ENCODE assay signal across 13 cellular contexts in the genomic region with DNA sequence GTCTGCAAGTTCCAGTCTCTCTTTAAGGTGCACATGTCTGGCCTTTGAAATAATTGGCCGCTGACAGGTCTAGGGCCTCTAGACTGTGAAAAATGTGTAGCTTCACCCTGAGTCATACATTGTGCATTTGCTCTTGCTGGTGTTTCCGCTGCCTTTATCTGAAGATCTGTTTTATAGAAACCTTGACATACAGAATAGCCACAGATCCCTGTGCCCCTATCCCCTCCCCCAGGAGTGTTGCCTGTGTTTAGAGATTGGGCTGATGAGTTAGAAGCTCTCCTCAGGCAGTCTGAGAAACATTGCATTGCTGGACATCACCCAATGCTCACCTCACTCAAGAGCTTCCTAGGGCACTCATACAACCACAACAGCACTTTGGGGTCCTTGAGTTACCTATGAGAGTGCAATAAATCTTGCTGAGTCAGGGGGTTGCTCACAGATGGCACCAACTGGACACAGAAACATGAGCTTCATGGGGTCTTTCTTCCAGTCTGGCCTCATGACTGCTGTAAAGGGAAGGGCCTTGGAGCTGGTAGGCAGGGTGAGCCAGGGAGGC. TPM values are rescaled to one million over a fixed set of nuclear protein-coding genes. Genes with fewer than 3 reads are reported as not detected.
DNase-seq lines count a peak whose midpoint lies in the region; ATAC-seq and TF ChIP-seq lines count a peak whose summit lies in the region.
"Had no signal": no experiment of that assay in that cellular context is flagged by ENCODE, and none has a peak within 500 bp of the region (broad histone marks: within the 10 kb centered on the region; RNA-seq: fewer than 3 reads in every experiment).

No MANE protein-coding gene starts in this region.

- intact Hi-C loops in stomach (cut with DNase I; ENCODE audit: low total_unique reads) = loop anchor here (10.0 kb wide), 1 partner anchor 537 kb away; no protein-coding TSS in a partner anchor

- no peaks in the 10 kb centered on the region for H3K27me3 ChIP-seq in effector memory CD4-positive, alpha-beta T cell (replicated peaks; ENCODE audit: control insufficient read depth, insufficient read depth, low read length, poor library complexity, severe bottlenecking)
- H3K27me3 ChIP-seq in stomach = no peaks in the 10 kb centered on the region
- H3K27me3 ChIP-seq: ovary had no signal

- H3K4me3 ChIP-seq in fibroblast of the aortic adventitia (ENCODE audit: low read depth, low read length) (no peak overlapping the region), foreskin fibroblast (ENCODE audit: low read depth in 1 of 2, low read length in 2 of 2) (no peak overlapping the region), stomach (no peak overlapping the region)
- H3K4me3 ChIP-seq in effector memory CD4-positive, alpha-beta T cell (ENCODE audit: insufficient read depth, low read depth, low read length, poor library complexity, severe bottlenecking) = no peak overlapping the region
- H3K4me3 ChIP-seq: ovary had no signal

- DNase-seq in stimulated activated naive CD8-positive, alpha-beta T cell treated with anti-CD3 and anti-CD28 coated beads, Interleukin-15, Interleukin-2, amounts not matched to agents 100 U/mL and 50 U/mL, for 24 hours = no peak
- DNase-seq in stimulated activated naive CD8-positive, alpha-beta T cell treated with anti-CD3 and anti-CD28 coated beads, Interleukin-15, amount 100 ng/mL, for 72 hours = no peak
- DNase-seq in T-helper 2 cell treated with Interferon-gamma antibody and Interleukin-4, amounts not matched to agents 5 μg/mL and 100 μg/mL, for 36 hours (ENCODE audit: low spot score) = peak; percentile 33
- DNase-seq in fibroblast of the aortic adventitia (ENCODE audit: low read depth) (peak; percentile 16), foreskin fibroblast (no peak), stomach (no peak)
- no peak for DNase-seq in effector memory CD4-positive, alpha-beta T cell
- no peak for DNase-seq in stimulated activated CD4-positive, alpha-beta T cell treated with anti-CD3 and anti-CD28 coated beads, Interleukin-4, amount 100 ng/mL, for 1 hour
- DNase-seq: NCI-H1694 treated with DMSO at 0.1 percent for 48 hours; ovary; stimulated activated CD4-positive, alpha-beta T cell treated with anti-CD3 and anti-CD28 coated beads, Interleukin-4, amount 100 ng/mL, for 4 hours; substantia nigra had no signal

- no peak for TF ChIP-seq EP300 in stomach (IDR thresholded peaks at IDR 0.05)

- TF ChIP-seq POLR2A in stomach (IDR thresholded peaks at IDR 0.05) = no peak

- peaks cover 20% of the 10 kb centered on the region for H3K27me3 Mint-ChIP-seq in stimulated activated naive CD8-positive, alpha-beta T cell treated with anti-CD3 and anti-CD28 coated beads, Interleukin-15, amount 100 ng/mL, for 72 hours
- H3K27me3 Mint-ChIP-seq in T-helper 2 cell treated with Interferon-gamma antibody and Interleukin-4, amounts not matched to agents 5 μg/mL and 100 μg/mL, for 36 hours (ENCODE audit: low read depth) = peaks cover 17% of the 10 kb centered on the region

- ATAC-seq in stimulated activated naive CD8-positive, alpha-beta T cell treated with anti-CD3 and anti-CD28 coated beads, Interleukin-15, Interleukin-2, amounts not matched to agents 100 U/mL and 50 U/mL, for 24 hours = peak; percentile 26
- no peak for ATAC-seq in stimulated activated naive CD8-positive, alpha-beta T cell treated with anti-CD3 and anti-CD28 coated beads, Interleukin-15, amount 100 ng/mL, for 72 hours

- peaks cover 7% of the 10 kb centered on the region for H3K4me1 ChIP-seq in effector memory CD4-positive, alpha-beta T cell (ENCODE audit: control insufficient read depth, insufficient read depth, low read length, poor library complexity, severe bottlenecking)
- peaks cover 7 to 23% (median 12%) of the 10 kb centered on the region in 4 donors for H3K4me1 ChIP-seq in stomach

- no peak overlapping the region for H3K27ac Mint-ChIP-seq in stimulated activated naive CD8-positive, alpha-beta T cell treated with anti-CD3 and anti-CD28 coated beads, Interleukin-15, amount 100 ng/mL, for 72 hours
- H3K27ac Mint-ChIP-seq in T-helper 2 cell treated with Interferon-gamma antibody and Interleukin-4, amounts not matched to agents 5 μg/mL and 100 μg/mL, for 36 hours = no peak overlapping the region

- no peak overlapping the region for H3K4me3 Mint-ChIP-seq in stimulated activated naive CD8-positive, alpha-beta T cell treated with anti-CD3 and anti-CD28 coated beads, Interleukin-15, amount 100 ng/mL, for 72 hours
- no peak overlapping the region for H3K4me3 Mint-ChIP-seq in T-helper 2 cell treated with Interferon-gamma antibody and Interleukin-4, amounts not matched to agents 5 μg/mL and 100 μg/mL, for 36 hours

- 88 to 97% (median 91%) methylated on average over 2 of the region's 2 CpGs for WGBS in stomach, 5 donors

- TF ChIP-seq CTCF in fibroblast of the aortic adventitia (IDR thresholded peaks at IDR 0.05; ENCODE audit: insufficient read depth, low read length) (no peak), foreskin fibroblast (IDR thresholded peaks at IDR 0.05; ENCODE audit: low read depth, low read length) (no peak), stomach (IDR thresholded peaks at IDR 0.05) (no peak)

- peaks cover 19% of the 10 kb centered on the region for H3K4me1 Mint-ChIP-seq in stimulated activated naive CD8-positive, alpha-beta T cell treated with anti-CD3 and anti-CD28 coated beads, Interleukin-15, amount 100 ng/mL, for 72 hours
- peaks cover 21% of the 10 kb centered on the region for H3K4me1 Mint-ChIP-seq in T-helper 2 cell treated with Interferon-gamma antibody and Interleukin-4, amounts not matched to agents 5 μg/mL and 100 μg/mL, for 36 hours (ENCODE audit: low read depth)

- H3K36me3 Mint-ChIP-seq in T-helper 2 cell treated with Interferon-gamma antibody and Interleukin-4, amounts not matched to agents 5 μg/mL and 100 μg/mL, for 36 hours (ENCODE audit: low read depth) = peaks cover 6% of the 10 kb centered on the region

- no peak overlapping the region for H3K27ac ChIP-seq in effector memory CD4-positive, alpha-beta T cell (ENCODE audit: insufficient read depth, low read length, poor library complexity, severe bottlenecking)
- H3K27ac ChIP-seq in stomach = no peak overlapping the region
- H3K27ac ChIP-seq: ovary, VCaP had no signal

- no peaks in the 10 kb centered on the region for H3K9me3 Mint-ChIP-seq in stimulated activated naive CD8-positive, alpha-beta T cell treated with anti-CD3 and anti-CD28 coated beads, Interleukin-15, amount 100 ng/mL, for 72 hours
- H3K9me3 Mint-ChIP-seq in T-helper 2 cell treated with Interferon-gamma antibody and Interleukin-4, amounts not matched to agents 5 μg/mL and 100 μg/mL, for 36 hours = no peaks in the 10 kb centered on the region

- no peaks in the 10 kb centered on the region for H3K9me3 ChIP-seq in effector memory CD4-positive, alpha-beta T cell (ENCODE audit: control insufficient read depth, low read length)
- no peaks in the 10 kb centered on the region for H3K9me3 ChIP-seq in stomach
- H3K9me3 ChIP-seq: ovary had no signal

- no peaks in the 10 kb centered on the region for H3K36me3 ChIP-seq in effector memory CD4-positive, alpha-beta T cell (ENCODE audit: control insufficient read depth, insufficient read depth, low read length)
- no peaks in the 10 kb centered on the region for H3K36me3 ChIP-seq in stomach
- H3K36me3 ChIP-seq: ovary had no signal

RNA-seq across cellular contexts. Expression of gene ZNF782, which starts 3.8 kb away (rescaled TPM):
- total RNA-seq in fibroblast of the aortic adventitia (ENCODE audit: low replicate concordance) (2.3 and 7.1 TPM in 2 replicates), stomach (10 to 100 TPM; 10.7 to 32.7 (median 18.0) TPM)
- 10 to 100 TPM in 1 of 3 donors, 1 to 10 TPM in 2; 1.2 to 25.8 (median 1.9) TPM for polyA plus RNA-seq in stomach

Comparison
In these comparisons a context has a peak if more than half of its experiments do, and no peak if none do; other contexts are left out.
1. DNase-seq: peak in T-helper 2 cell treated with Interferon-gamma antibody and Interleukin-4, amounts not matched to agents 5 μg/mL and 100 μg/mL, for 36 hours (single experiment) and fibroblast of the aortic adventitia (single experiment); none in stimulated activated naive CD8-positive, alpha-beta T cell treated with anti-CD3 and anti-CD28 coated beads, Interleukin-15, Interleukin-2, amounts not matched to agents 100 U/mL and 50 U/mL, for 24 hours (single experiment), stimulated activated naive CD8-positive, alpha-beta T cell treated with anti-CD3 and anti-CD28 coated beads, Interleukin-15, amount 100 ng/mL, for 72 hours (0 of 2), effector memory CD4-positive, alpha-beta T cell (0 of 3), stimulated activated CD4-positive, alpha-beta T cell treated with anti-CD3 and anti-CD28 coated beads, Interleukin-4, amount 100 ng/mL, for 1 hour (single experiment), foreskin fibroblast (0 of 2) and stomach (single experiment).